Comparison of ENCODE assay signal across 8 cellular contexts in the genomic region with DNA sequence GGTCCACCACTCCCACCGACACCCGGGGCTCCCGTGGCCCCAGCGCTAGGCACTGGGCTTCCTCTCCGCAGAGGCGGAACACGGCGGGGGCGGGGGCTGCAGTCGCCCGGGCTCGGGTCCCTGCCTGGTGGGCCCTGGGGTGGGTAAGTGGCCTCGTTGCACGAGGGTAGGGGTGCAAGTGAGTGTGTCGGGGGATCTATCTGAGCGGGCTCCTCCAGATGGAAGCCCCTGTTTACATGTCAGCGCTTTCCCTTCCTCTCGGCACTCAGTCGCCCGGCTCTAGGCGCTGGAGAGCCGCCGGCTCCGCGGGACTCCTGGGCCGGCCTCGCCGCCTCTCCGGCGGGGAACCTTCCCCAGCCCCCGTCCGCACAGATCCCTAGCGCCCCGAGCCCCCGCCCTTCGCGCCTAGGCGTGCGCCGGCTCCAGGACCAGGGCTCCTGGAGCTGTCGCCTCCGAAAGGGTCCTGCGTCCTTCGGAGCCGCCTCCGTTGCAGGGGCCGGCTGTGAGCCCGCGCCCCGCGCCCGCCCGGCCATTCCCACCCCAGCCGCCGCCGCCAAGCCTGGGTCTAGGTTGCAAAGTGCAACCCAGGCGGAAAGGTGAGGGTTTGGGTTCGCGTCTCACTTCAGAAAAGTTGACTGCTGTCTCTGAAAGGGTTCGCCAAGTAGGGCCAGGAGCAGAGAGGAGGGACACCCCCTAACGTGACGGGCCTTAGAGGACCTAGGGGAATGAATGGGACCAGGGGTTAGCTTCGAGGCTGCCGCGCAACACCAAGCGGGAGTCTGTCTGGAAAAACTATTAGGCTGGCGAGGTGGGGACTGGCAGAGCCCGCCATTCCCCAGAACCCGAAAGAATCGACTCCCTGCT. TPM values are rescaled to one million over a fixed set of nuclear protein-coding genes. Genes with fewer than 3 reads are reported as not detected.
DNase-seq lines count a peak whose midpoint lies in the region; ATAC-seq and TF ChIP-seq lines count a peak whose summit lies in the region.

No MANE protein-coding gene starts in this region.

- H3K9me2 ChIP-seq in PC-9 (ENCODE audit: insufficient read depth), result no peaks in the 10 kb centered on the region

- POLR2A ChIA-PET in PC-9 (lab: Charles Lee; ENCODE audit: unreplicated experiment), result no interaction called here

- no peaks in the 10 kb centered on the region for H4K20me1 ChIP-seq in PC-9 (ENCODE audit: insufficient read depth)

- CTCF ChIA-PET in PC-9 (lab: Charles Lee), result no interaction called here

- intact Hi-C loops in PC-9 (cut with micrococcal nuclease; ENCODE audit: unreplicated experiment), result no loop called here

- DNase-seq in GM06990 (ENCODE audit: extremely low read depth, insufficient read length), result peak; percentile 51
- no peak for DNase-seq in WERI-Rb-1
- peak; percentile 37 for DNase-seq in epithelial cell of esophagus (ENCODE audit: low read depth)
- no peak for DNase-seq in neural crest cell (ENCODE audit: low read depth, low spot score)
- no peak for DNase-seq in PC-9
- no peak for DNase-seq in HUDEP-2 (lab: John Stamatoyannopoulos, UW; ENCODE audit: unreplicated experiment in 76 of 76)

- H3K9me3 ChIP-seq in WERI-Rb-1 (ENCODE audit: severe bottlenecking), result no peaks in the 10 kb centered on the region
- H3K9me3 ChIP-seq in PC-9 (ENCODE audit: insufficient read depth, low read depth), result no peaks in the 10 kb centered on the region

- 0 out of 2 replicates have a peak, but pooled peaks cover 2% of the 10 kb centered on the region for H3K36me3 ChIP-seq in GM06990 (ENCODE audit: control insufficient read depth, insufficient read depth, low read length)
- no peaks in the 10 kb centered on the region for H3K36me3 ChIP-seq in WERI-Rb-1
- no peaks in the 10 kb centered on the region for H3K36me3 ChIP-seq in PC-9 (ENCODE audit: low read depth)

- H3K4me3 ChIP-seq in GM06990 (replicated peaks; ENCODE audit: low read depth, low read length) (peak overlapping the region; percentile 86), WERI-Rb-1 (ENCODE audit: low read depth, low read length) (peak overlapping the region; percentile 34; the same call in 1 of the 2 replicates), epithelial cell of esophagus (ENCODE audit: low read length) (peak overlapping the region; percentile 38), PC-9 (no peak overlapping the region)

- H3K79me2 ChIP-seq in PC-9 (ENCODE audit: low read depth), result no peaks in the 10 kb centered on the region

- H3K4me3 Mint-ChIP-seq in neural crest cell, result peak overlapping the region; percentile 65

- no TSS peak for BruUV-seq in PC-9 (replicated peaks; lab: Mats Ljungman, UMichigan)

- H2AFZ ChIP-seq in PC-9, result no peak overlapping the region

- H3K36me3 Mint-ChIP-seq in neural crest cell (ENCODE audit: low read depth), result no peaks in the 10 kb centered on the region

- no peak overlapping the region for H3K4me2 ChIP-seq in PC-9

- peaks cover 21% of the 10 kb centered on the region for H3K4me1 Mint-ChIP-seq in neural crest cell

- H3K27ac ChIP-seq in WERI-Rb-1 (no peak overlapping the region), PC-9 (no peak overlapping the region)

- peak; percentile 28 for ATAC-seq in HG02642 (IDR thresholded peaks at IDR 0.05; ENCODE audit: poor library complexity, unreplicated experiment)
- ATAC-seq in HG03139 (IDR thresholded peaks at IDR 0.05; ENCODE audit: unreplicated experiment), result no peak

- no peak for TF ChIP-seq CTCF in GM06990 (IDR thresholded peaks at IDR 0.05; ENCODE audit: insufficient read depth, low read length, poor library complexity, severe bottlenecking)
- no peak for TF ChIP-seq CTCF in WERI-Rb-1 (IDR thresholded peaks at IDR 0.05; ENCODE audit: low read depth, low read length)
- TF ChIP-seq CTCF in epithelial cell of esophagus (IDR thresholded peaks at IDR 0.05; ENCODE audit: insufficient read depth, low read depth, low read length, missing control alignments), result no peak
- TF ChIP-seq CTCF in neural crest cell (conservative IDR thresholded peaks at IDR 0.05), result no peak
- TF ChIP-seq CTCF in PC-9 (conservative IDR thresholded peaks at IDR 0.05), result no peak

- H3K27me3 Mint-ChIP-seq in neural crest cell (ENCODE audit: low read depth), result peaks cover 89% of the 10 kb centered on the region

- H3K27me3 ChIP-seq in GM06990 (replicated peaks; ENCODE audit: control insufficient read depth, insufficient read depth, low read length) (no peaks in the 10 kb centered on the region), WERI-Rb-1 (ENCODE audit: insufficient read depth, low read depth, severe bottlenecking) (peaks cover 97% of the 10 kb centered on the region), PC-9 (ENCODE audit: insufficient read depth, low read depth) (peaks cover 15% of the 10 kb centered on the region; the same call in 1 of the 2 replicates)

- no peaks in the 10 kb centered on the region for H3K9me3 Mint-ChIP-seq in neural crest cell

- no peaks in the 10 kb centered on the region for H3K4me1 ChIP-seq in PC-9 (replicated peaks; ENCODE audit: insufficient read depth)

- no peak overlapping the region for H3K27ac Mint-ChIP-seq in neural crest cell (ENCODE audit: unreplicated experiment)

- no peaks in the 10 kb centered on the region for H3F3A ChIP-seq in PC-9 (ENCODE audit: insufficient read depth, low read depth)

RNA-seq across cellular contexts. Expression of a gene that starts 1.0 kb away (rescaled TPM):
- total RNA-seq in neural crest cell (0.23 and 0.48 TPM in 2 replicates), PC-9 (2021) (2.8 and 3.6 TPM in 2 replicates)

Comparison
In these comparisons a context has a peak if more than half of its experiments do, and no peak if none do; other contexts are left out.
1. DNase-seq: peak in GM06990 (single experiment) and epithelial cell of esophagus (single experiment); none in WERI-Rb-1 (single experiment), neural crest cell (single experiment), PC-9 (0 of 2) and HUDEP-2 (0 of 76).